1 cellular context compared by ENCODE assay signal in genomic region chr4:78068481-78068880, GRCh38.
TF ChIP-seq lines count a peak whose summit lies in the region.

No MANE protein-coding gene starts in this region.

TF ChIP-seq in WTC11, 78 proteins besides CTCF, POLR2A, EP300 and RAD21 (continued from another document):
- no peak for TF ChIP-seq AFF4 (CRISPR knock-in tag; IDR thresholded peaks at IDR 0.05; ENCODE audit: borderline replicate concordance)
